In genomic region chr17:76385892-76386786, GRCh38 we compare ENCODE assay signal across 8 cellular contexts. TPM values are rescaled to one million over a fixed set of nuclear protein-coding genes. Genes with fewer than 3 reads are reported as not detected.
DNase-seq lines count a peak whose midpoint lies in the region; ATAC-seq and TF ChIP-seq lines count a peak whose summit lies in the region.

No MANE protein-coding gene starts in this region.

- H3K36me3 ChIP-seq in endodermal cell (ENCODE audit: control insufficient read depth, insufficient read depth, low read length) (no peaks in the 10 kb centered on the region), muscle layer of colon (ENCODE audit: insufficient read depth, low read length) (no peaks in the 10 kb centered on the region)

- no peak overlapping the region for H3K27ac ChIP-seq in endodermal cell (ENCODE audit: low read depth, low read length)
- peak overlapping the region; percentile 34 for H3K27ac ChIP-seq in muscle layer of colon (ENCODE audit: low read depth, low read length)

- peaks cover 16% of the 10 kb centered on the region for H3K36me3 Mint-ChIP-seq in endodermal cell (ENCODE audit: low read depth)
- peaks cover 41% of the 10 kb centered on the region for H3K36me3 Mint-ChIP-seq in stimulated activated effector memory CD8-positive, alpha-beta T cell treated with anti-CD3 and anti-CD28 coated beads, Interleukin-12 subunit alpha, Interleukin-12 subunit beta, amount 100 ng/mL, for 72 hours

- no peaks in the 10 kb centered on the region for H3K9me3 ChIP-seq in endodermal cell (ENCODE audit: control insufficient read depth, low read length)
- H3K9me3 ChIP-seq in muscle layer of colon (ENCODE audit: low read length): no peaks in the 10 kb centered on the region

- peak; percentile 89 to 93 for DNase-seq in AML-193 (lab: John Stamatoyannopoulos, UW)
- DNase-seq in HCEC 1CT: peak; percentile 78
- peak; percentile 73 for DNase-seq in NOMO-1 treated with DMSO at 0.1 percent for 48 hours (lab: John Stamatoyannopoulos, UW; ENCODE audit: unreplicated experiment)
- peak; percentile 65 to 89 (median 81) for DNase-seq in activated CD8-positive, alpha-beta memory T cell treated with anti-CD3 and anti-CD28 coated beads for 48 hours (ENCODE audit: low read depth in 2 of 3, low spot score in 2 of 3)
- peak; percentile 98 for DNase-seq in endodermal cell
- DNase-seq in stimulated activated effector memory CD8-positive, alpha-beta T cell treated with anti-CD3 and anti-CD28 coated beads, Interleukin-12 subunit alpha, Interleukin-12 subunit beta, amount 100 ng/mL, for 72 hours (ENCODE audit: low spot score in 2 of 2): peak; percentile 85 to 94

- H3K4me3 ChIP-seq in endodermal cell (ENCODE audit: low read length) (no peak overlapping the region), muscle layer of colon (ENCODE audit: low read depth in 1 of 2, low read length in 2 of 2) (peak overlapping the region; percentile 57 to 58)

- H3K9ac ChIP-seq in endodermal cell (ENCODE audit: extremely low read depth, low read length, poor library complexity, severe bottlenecking) (no peak overlapping the region), muscle layer of colon (ENCODE audit: low read length) (no peak overlapping the region)

- peaks cover 35% of the 10 kb centered on the region for H3K27me3 ChIP-seq in endodermal cell (ENCODE audit: control insufficient read depth, insufficient read depth, low read length, poor library complexity, severe bottlenecking)
- peaks cover 0 to 38% of the 10 kb centered on the region in 2 donors for H3K27me3 ChIP-seq in muscle layer of colon (ENCODE audit: control insufficient read depth in 1 of 2, insufficient read depth in 2 of 2, low read length in 2 of 2)

- peak; percentile 41 for ATAC-seq in stimulated activated effector memory CD8-positive, alpha-beta T cell treated with anti-CD3 and anti-CD28 coated beads, Interleukin-12 subunit alpha, Interleukin-12 subunit beta, amount 100 ng/mL, for 72 hours
- no peak for ATAC-seq in GM21367 (IDR thresholded peaks at IDR 0.05; ENCODE audit: unreplicated experiment)

- peak overlapping the region; percentile 31 for H3K4me3 Mint-ChIP-seq in endodermal cell
- peak overlapping the region; percentile 94 for H3K4me3 Mint-ChIP-seq in stimulated activated effector memory CD8-positive, alpha-beta T cell treated with anti-CD3 and anti-CD28 coated beads, Interleukin-12 subunit alpha, Interleukin-12 subunit beta, amount 100 ng/mL, for 72 hours

- H3K27ac Mint-ChIP-seq in endodermal cell: no peak overlapping the region
- peak overlapping the region; percentile 62 for H3K27ac Mint-ChIP-seq in stimulated activated effector memory CD8-positive, alpha-beta T cell treated with anti-CD3 and anti-CD28 coated beads, Interleukin-12 subunit alpha, Interleukin-12 subunit beta, amount 100 ng/mL, for 72 hours

- H3K9me3 Mint-ChIP-seq in endodermal cell: no peaks in the 10 kb centered on the region
- no peaks in the 10 kb centered on the region for H3K9me3 Mint-ChIP-seq in stimulated activated effector memory CD8-positive, alpha-beta T cell treated with anti-CD3 and anti-CD28 coated beads, Interleukin-12 subunit alpha, Interleukin-12 subunit beta, amount 100 ng/mL, for 72 hours

- peaks cover 1% of the 10 kb centered on the region for H3K4me1 Mint-ChIP-seq in endodermal cell
- peaks cover 22% of the 10 kb centered on the region for H3K4me1 Mint-ChIP-seq in stimulated activated effector memory CD8-positive, alpha-beta T cell treated with anti-CD3 and anti-CD28 coated beads, Interleukin-12 subunit alpha, Interleukin-12 subunit beta, amount 100 ng/mL, for 72 hours

- H3K4me1 ChIP-seq in endodermal cell (ENCODE audit: control insufficient read depth, insufficient read depth, low read length) (no peaks in the 10 kb centered on the region), muscle layer of colon (ENCODE audit: insufficient read depth, low read length) (peaks cover 15% of the 10 kb centered on the region)

- peak; percentile 94 for TF ChIP-seq CTCF in endodermal cell (conservative IDR thresholded peaks at IDR 0.05)

- WGBS in endodermal cell (ENCODE audit: insufficient coverage in 1 of 2, insufficient read length in 1 of 2), 2 experiments: 60 to 70% methylated on average over 43 to 52 of the region's 52 CpGs

- H3K27me3 Mint-ChIP-seq in endodermal cell (ENCODE audit: insufficient read depth): peaks cover 34% of the 10 kb centered on the region

RNA-seq across cellular contexts. Expression of gene SPHK1, which starts 1.7 kb away (rescaled TPM):
- 1 to 10 TPM; 1.5 to 1.8 TPM for total RNA-seq in endodermal cell
- 8.0 TPM for polyA plus RNA-seq in endodermal cell (2013, experiment 1 of 2)
- 6.2 TPM for polyA plus RNA-seq in endodermal cell (2013, experiment 2 of 2)

RNA-seq across cellular contexts. Expression of gene PRPSAP1, which starts 32.4 kb away (rescaled TPM):
- total RNA-seq in endodermal cell: 10 to 100 TPM; 60.9 to 89.8 TPM
- polyA plus RNA-seq in endodermal cell (2013, experiment 1 of 2): 70.1 TPM
- 68.6 TPM for polyA plus RNA-seq in endodermal cell (2013, experiment 2 of 2)
